Comparison of ENCODE assay signal across 15 cellular contexts in genomic region chr7:22647451-22648257, GRCh38.
DNase-seq lines count a peak whose midpoint lies in the region; ATAC-seq, FAIRE-seq and TF ChIP-seq lines count a peak whose summit lies in the region.
"Had no signal": no experiment of that assay in that cellular context is flagged by ENCODE, and none has a peak within 500 bp of the region (broad histone marks: within the 10 kb centered on the region; RNA-seq: fewer than 3 reads in every experiment).

No MANE protein-coding gene starts in this region.

- no peaks in the 10 kb centered on the region for H3K27me3 ChIP-seq in breast epithelium
- H3K27me3 ChIP-seq: ovary had no signal

- H3K4me3 ChIP-seq in breast epithelium (no peak overlapping the region), fibroblast of villous mesenchyme (ENCODE audit: low read depth, low read length) (no peak overlapping the region)
- H3K4me3 ChIP-seq: ovary had no signal

- no peaks in the 10 kb centered on the region for H3K27me3 Mint-ChIP-seq in MCF 10A (ENCODE audit: insufficient read depth, unreplicated experiment)
- no peaks in the 10 kb centered on the region for H3K27me3 Mint-ChIP-seq in activated B cell treated with CpG ODN at 0.5 μM for 24 hours
- H3K27me3 Mint-ChIP-seq in naive thymus-derived CD8-positive, alpha-beta T cell = peaks cover 0 to 7% (median 0%) of the 10 kb centered on the region in 5 donors

- H3K27ac ChIP-seq in breast epithelium = no peak overlapping the region
- H3K27ac ChIP-seq: ovary had no signal

- H3K4me3 Mint-ChIP-seq in MCF 10A (ENCODE audit: unreplicated experiment) (no peak overlapping the region), activated B cell treated with CpG ODN at 0.5 μM for 24 hours (no peak overlapping the region)
- H3K4me3 Mint-ChIP-seq in naive thymus-derived CD8-positive, alpha-beta T cell = no peak overlapping the region
- H3K4me3 Mint-ChIP-seq: brain had no signal

- POLR2A ChIA-PET in MCF 10A (lab: Yijun Ruan, JAX) = no interaction called here
- POLR2A ChIA-PET in activated B cell treated with CpG ODN at 0.5 μM for 24 hours (lab: Charles Lee) = interaction anchor here (1.2 kb wide), 2 partner anchors 15 to 78 kb away, joined by 4 to 5 read pairs; no protein-coding TSS in a partner anchor
- POLR2A ChIA-PET in naive thymus-derived CD8-positive, alpha-beta T cell (lab: Charles Lee) = interaction anchor here (0.5 kb wide), 1 partner anchor 55 kb away, joined by 4 read pairs; no protein-coding TSS in a partner anchor

- intact Hi-C loops in MCF 10A (cut with micrococcal nuclease) = no loop called here
- intact Hi-C loops in breast epithelium (cut with DNase I; ENCODE audit: low total_unique reads) = no loop called here
- intact Hi-C loops in activated B cell treated with CpG ODN at 0.5 μM for 24 hours (cut with micrococcal nuclease) = no loop called here

- H3K36me3 ChIP-seq in breast epithelium = no peaks in the 10 kb centered on the region
- H3K36me3 ChIP-seq: ovary had no signal

- no peak for ATAC-seq in activated B cell treated with CpG ODN at 0.5 μM for 24 hours (ENCODE audit: low read depth)
- ATAC-seq in naive thymus-derived CD8-positive, alpha-beta T cell = no peak

- DNase-seq in MCF 10A (ENCODE audit: unreplicated experiment) = peak; percentile 38
- DNase-seq in breast epithelium (ENCODE audit: low spot score in 2 of 2) = no peak
- no peak for DNase-seq in activated B cell treated with CpG ODN at 0.5 μM for 24 hours
- peak; percentile 71 for DNase-seq in fibroblast of villous mesenchyme (ENCODE audit: low read depth)
- DNase-seq in urothelium cell line (ENCODE audit: low spot score) = peak; percentile 40
- no peak for DNase-seq in SKM-1 (lab: John Stamatoyannopoulos, UW; ENCODE audit: unreplicated experiment)
- no peak for DNase-seq in GF-D8 (lab: John Stamatoyannopoulos, UW)
- no peak for DNase-seq in naive thymus-derived CD8-positive, alpha-beta T cell
- DNase-seq: activated T-cell treated with anti-CD3 and anti-CD28 coated beads, Interleukin-2, amount 50 U/mL, for 1 hour; NCI-H2107; ovary; T-helper 9 cell had no signal

- H3K36me3 Mint-ChIP-seq in MCF 10A (ENCODE audit: insufficient read depth, unreplicated experiment) = no peaks in the 10 kb centered on the region
- H3K36me3 Mint-ChIP-seq in activated B cell treated with CpG ODN at 0.5 μM for 24 hours (ENCODE audit: low read depth) = peaks cover 77% of the 10 kb centered on the region
- H3K36me3 Mint-ChIP-seq in naive thymus-derived CD8-positive, alpha-beta T cell = peaks cover 2 to 35% (median 17%) of the 10 kb centered on the region in 3 donors

- CTCF ChIA-PET in MCF 10A (lab: Yijun Ruan, JAX) = interaction anchor here (0.7 kb wide), 1 partner anchor 157 kb away, joined by 3 read pairs; no protein-coding TSS in a partner anchor
- CTCF ChIA-PET in activated B cell treated with CpG ODN at 0.5 μM for 24 hours (lab: Charles Lee) = interaction anchor here (1.2 kb wide), 1 partner anchor 88 kb away, joined by 3 read pairs; no protein-coding TSS in a partner anchor

- H3K27ac Mint-ChIP-seq in MCF 10A (ENCODE audit: low read depth, unreplicated experiment) (no peak overlapping the region), activated B cell treated with CpG ODN at 0.5 μM for 24 hours (peak overlapping the region; percentile 35)
- no peak overlapping the region for H3K27ac Mint-ChIP-seq in naive thymus-derived CD8-positive, alpha-beta T cell
- H3K27ac Mint-ChIP-seq: brain had no signal

- H3K4me1 ChIP-seq in breast epithelium = no peaks in the 10 kb centered on the region

- H3K4me1 Mint-ChIP-seq in MCF 10A (ENCODE audit: insufficient read depth, unreplicated experiment) = peaks cover 11% of the 10 kb centered on the region
- H3K4me1 Mint-ChIP-seq in activated B cell treated with CpG ODN at 0.5 μM for 24 hours = peaks cover 10% of the 10 kb centered on the region
- H3K4me1 Mint-ChIP-seq in naive thymus-derived CD8-positive, alpha-beta T cell = no peaks in the 10 kb centered on the region
- H3K4me1 Mint-ChIP-seq: brain had no signal

- peaks cover 15 to 28% of the 10 kb centered on the region in 2 donors for H3K9me3 ChIP-seq in breast epithelium
- H3K9me3 ChIP-seq: ovary had no signal

- H3K9me3 Mint-ChIP-seq in MCF 10A (ENCODE audit: unreplicated experiment) = peaks cover 33% of the 10 kb centered on the region
- peaks cover 30% of the 10 kb centered on the region for H3K9me3 Mint-ChIP-seq in activated B cell treated with CpG ODN at 0.5 μM for 24 hours
- H3K9me3 Mint-ChIP-seq in naive thymus-derived CD8-positive, alpha-beta T cell = peaks cover 5 to 65% (median 40%) of the 10 kb centered on the region in 9 donors

- FAIRE-seq in urothelium cell line (lab: Jason Lieb, UNC) = no peak
- FAIRE-seq: A204.1, frontal cortex had no signal

- TF ChIP-seq CTCF in MCF 10A (IDR thresholded peaks at IDR 0.05; ENCODE audit: unreplicated experiment) (no peak), breast epithelium (IDR thresholded peaks at IDR 0.05) (no peak), activated B cell treated with CpG ODN at 0.5 μM for 24 hours (IDR thresholded peaks at IDR 0.05) (no peak), fibroblast of villous mesenchyme (IDR thresholded peaks at IDR 0.05; ENCODE audit: insufficient read depth, low read depth, low read length) (no peak)

- no TSS peak for BruUV-seq in MCF 10A (replicated peaks; lab: Mats Ljungman, UMichigan)

- TF ChIP-seq POLR2A in breast epithelium (IDR thresholded peaks at IDR 0.05) = no peak

Comparison
In these comparisons a context has a peak if more than half of its experiments do, and no peak if none do; other contexts are left out.
1. DNase-seq: peak in MCF 10A (single experiment), fibroblast of villous mesenchyme (single experiment) and urothelium cell line (single experiment); none in breast epithelium (0 of 2), activated B cell treated with CpG ODN at 0.5 μM for 24 hours (single experiment), SKM-1 (single experiment), GF-D8 (single experiment) and naive thymus-derived CD8-positive, alpha-beta T cell (0 of 10).